ENCODE assay signal across 1 cellular context in the genomic region with DNA sequence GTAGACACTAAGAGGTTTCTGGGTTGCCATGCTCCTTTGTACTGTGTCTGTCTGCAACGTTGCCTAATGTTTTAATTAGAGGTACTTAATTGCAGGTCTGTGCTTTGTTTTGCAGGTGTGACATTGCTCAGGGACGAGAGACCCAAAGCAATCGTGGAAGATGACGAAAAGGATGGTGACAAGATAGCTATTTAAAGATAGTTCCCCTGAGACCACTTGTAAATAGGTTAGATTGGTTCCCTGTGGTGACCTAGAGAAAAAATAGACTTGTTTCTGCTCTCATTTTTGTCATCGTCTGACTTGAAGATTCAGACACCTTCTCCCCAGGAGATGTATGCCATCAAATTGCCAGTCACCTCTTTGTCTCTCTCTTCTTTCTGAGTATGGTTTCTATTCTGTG.
TF ChIP-seq lines count a peak whose summit lies in the region.

No MANE protein-coding gene starts in this region.

TF ChIP-seq in H1, 55 proteins besides CTCF, POLR2A, EP300 and RAD21 (continued from another document):
- TF ChIP-seq, protein P1, sequence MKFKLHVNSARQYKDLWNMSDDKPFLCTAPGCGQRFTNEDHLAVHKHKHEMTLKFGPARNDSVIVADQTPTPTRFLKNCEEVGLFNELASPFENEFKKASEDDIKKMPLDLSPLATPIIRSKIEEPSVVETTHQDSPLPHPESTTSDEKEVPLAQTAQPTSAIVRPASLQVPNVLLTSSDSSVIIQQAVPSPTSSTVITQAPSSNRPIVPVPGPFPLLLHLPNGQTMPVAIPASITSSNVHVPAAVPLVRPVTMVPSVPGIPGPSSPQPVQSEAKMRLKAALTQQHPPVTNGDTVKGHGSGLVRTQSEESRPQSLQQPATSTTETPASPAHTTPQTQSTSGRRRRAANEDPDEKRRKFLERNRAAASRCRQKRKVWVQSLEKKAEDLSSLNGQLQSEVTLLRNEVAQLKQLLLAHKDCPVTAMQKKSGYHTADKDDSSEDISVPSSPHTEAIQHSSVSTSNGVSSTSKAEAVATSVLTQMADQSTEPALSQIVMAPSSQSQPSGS (IDR thresholded peaks at IDR 0.05; ENCODE audit: low read length), result no peak
- TF ChIP-seq MAFK (IDR thresholded peaks at IDR 0.05; ENCODE audit: low read depth, low read length), result no peak
- TF ChIP-seq RBBP5 (IDR thresholded peaks at IDR 0.05; ENCODE audit: borderline replicate concordance, low read depth, low read length), result no peak
- TF ChIP-seq SRF (IDR thresholded peaks at IDR 0.05; ENCODE audit: low read depth, low read length), result no peak
- no peak for TF ChIP-seq BACH1 (IDR thresholded peaks at IDR 0.05; ENCODE audit: low read length)
